Comparison of ENCODE assay signal across 11 cellular contexts in genomic region chr22:37193629-37194191, GRCh38. TPM values are rescaled to one million over a fixed set of nuclear protein-coding genes. Genes with fewer than 3 reads are reported as not detected.
DNase-seq lines count a peak whose midpoint lies in the region; ATAC-seq, FAIRE-seq and TF ChIP-seq lines count a peak whose summit lies in the region.
"Had no signal": no experiment of that assay in that cellular context is flagged by ENCODE, and none has a peak within 500 bp of the region (broad histone marks: within the 10 kb centered on the region; RNA-seq: fewer than 3 reads in every experiment).

No MANE protein-coding gene starts in this region.

- H3K4me3 ChIP-seq in HepG2 (replicated peaks in 1 of 3; ENCODE audit: insufficient read depth in 1 of 3, low read depth in 2 of 3, low read length in 3 of 3): no peak overlapping the region
- H3K4me3 ChIP-seq in upper lobe of right lung: no peak overlapping the region
- H3K4me3 ChIP-seq in SJCRH30: no peak overlapping the region
- H3K4me3 ChIP-seq: BLaER1 had no signal

- WGBS in HepG2 (ENCODE audit: low lambda C conversion rate): 60% methylated on average over 10 of the region's 10 CpGs

- H3K9ac ChIP-seq in HepG2 (ENCODE audit: insufficient read depth, low read depth, low read length): no peak overlapping the region
- H3K9ac ChIP-seq: BLaER1 had no signal

- no peaks in the 10 kb centered on the region for H3K79me2 ChIP-seq in HepG2 (ENCODE audit: insufficient read depth, low read length)

- TF ChIP-seq RAD21 in HepG2 (CRISPR knock-in tag; IDR thresholded peaks at IDR 0.05): no peak

- TF ChIP-seq CTCF in HepG2 (CRISPR knock-in tag; IDR thresholded peaks at IDR 0.05): no peak
- TF ChIP-seq CTCF in upper lobe of right lung (IDR thresholded peaks at IDR 0.05): no peak

- H2AFZ ChIP-seq in HepG2 (ENCODE audit: low read length): no peak overlapping the region

- TF ChIP-seq EP300 in HepG2 (IDR thresholded peaks at IDR 0.05; ENCODE audit: low read depth in 2 of 2, low read length in 2 of 2): no peak
- TF ChIP-seq EP300 in HepG2 (CRISPR knock-in tag; IDR thresholded peaks at IDR 0.05; ENCODE audit: borderline replicate concordance): no peak

- H3K9me3 ChIP-seq in HepG2 (ENCODE audit: low read length) (no peaks in the 10 kb centered on the region), upper lobe of right lung (no peaks in the 10 kb centered on the region), SJCRH30 (replicated peaks) (no peaks in the 10 kb centered on the region)
- H3K9me3 ChIP-seq: neutrophil had no signal

- ATAC-seq in HepG2: no peak
- peak; percentile 46 for ATAC-seq in upper lobe of right lung
- ATAC-seq in HG02938 (IDR thresholded peaks at IDR 0.05; ENCODE audit: unreplicated experiment): no peak

- intact Hi-C loops in HepG2 (cut with micrococcal nuclease; ENCODE audit: unreplicated experiment): no loop called here
- intact Hi-C loops in upper lobe of right lung (cut with DNase I): no loop called here

- POLR2A ChIA-PET in HepG2 (lab: Yijun Ruan, JAX): interaction anchor here (1.3 kb wide), 1 partner anchor 15 kb away, joined by 3 read pairs; no protein-coding TSS in a partner anchor

- TF ChIP-seq POLR2A in HepG2 (IDR thresholded peaks at IDR 0.05; ENCODE audit: insufficient read depth in 1 of 2, low read depth in 2 of 2, low read length in 2 of 2): no peak

- in situ Hi-C loops in HepG2 (cut with HindIII; ENCODE audit: extremely low pct_ligation_motif_present, low pct_unique_long_range_greater_than_20kb): no loop called here

- H3K4me2 ChIP-seq in HepG2 (ENCODE audit: low read depth, low read length): no peak overlapping the region
- H3K4me2 ChIP-seq: BLaER1 had no signal

- H3K4me1 ChIP-seq in HepG2 (ENCODE audit: insufficient read depth, low read length) (peaks cover 51% of the 10 kb centered on the region), upper lobe of right lung (peaks cover 38% of the 10 kb centered on the region), SJCRH30 (no peaks in the 10 kb centered on the region)

- no peak for FAIRE-seq in HepG2 (lab: Jason Lieb, UNC)
- FAIRE-seq: bronchial epithelial cell had no signal

- DNase-seq in activated gamma-delta T cell treated with Interleukin-2 at 50 U/mL for 16 hours (peak; percentile 35), activated gamma-delta T cell (lab: John Stamatoyannopoulos, UW) (no peak), HepG2 (ENCODE audit: low spot score) (peak; percentile 43), upper lobe of right lung (no peak), SJCRH30 (no peak), HuH-7 (ENCODE audit: low spot score) (no peak)
- DNase-seq in activated T-cell treated with anti-CD3 and anti-CD28 coated beads, Interleukin-2, amount 50 U/mL, for 1 hour: peak; percentile 23

- CTCF ChIA-PET in HepG2 (lab: Yijun Ruan, JAX; ENCODE audit: low intra/inter-chr PET ratio, low total read pairs): no interaction called here

- H3K27ac ChIP-seq in HepG2 (ENCODE audit: extremely low read length, insufficient read depth, low read length) (no peak overlapping the region), upper lobe of right lung (peak overlapping the region; percentile 56), SJCRH30 (no peak overlapping the region)
- H3K27ac ChIP-seq: BLaER1, neutrophil had no signal

- no peaks in the 10 kb centered on the region for H3K36me3 ChIP-seq in HepG2 (replicated peaks in 1 of 2; ENCODE audit: control insufficient read depth in 1 of 2, insufficient read depth in 2 of 2, low read length in 2 of 2)
- no peaks in the 10 kb centered on the region for H3K36me3 ChIP-seq in upper lobe of right lung
- H3K36me3 ChIP-seq in SJCRH30: no peaks in the 10 kb centered on the region
- H3K36me3 ChIP-seq: BLaER1, neutrophil had no signal

- H3K27me3 ChIP-seq in HepG2 (ENCODE audit: control insufficient read depth in 1 of 2, insufficient read depth in 2 of 2, low read length in 2 of 2) (no peaks in the 10 kb centered on the region), upper lobe of right lung (no peaks in the 10 kb centered on the region), SJCRH30 (no peaks in the 10 kb centered on the region)
- H3K27me3 ChIP-seq: BLaER1, neutrophil had no signal

- H4K20me1 ChIP-seq in HepG2 (ENCODE audit: insufficient read depth, low read length): peaks cover 3% of the 10 kb centered on the region; the same call in 1 of the 2 replicates
- H4K20me1 ChIP-seq: BLaER1 had no signal

- no TSS peak for BruUV-seq in HepG2 (replicated peaks; lab: Mats Ljungman, UMichigan)

RNA-seq across cellular contexts. Expression of gene C1QTNF6, which starts 5.7 kb away (rescaled TPM):
- total RNA-seq in HepG2 (2016; rRNA removed; fragmentation: Illumina TruSeq; extraction: Trizol) (1.5 and 2.7 TPM in 2 replicates), upper lobe of right lung (6.1 TPM)
- 0.40 and 0.97 TPM in 2 replicates for total RNA-seq in HepG2 (2016; cell fraction: cytosol; rRNA removed; fragmentation: Illumina TruSeq; extraction: Trizol; ENCODE audit: low read depth)
- total RNA-seq in HepG2 (2016; cell fraction: insoluble cytoplasmic fraction; rRNA removed; fragmentation: Illumina TruSeq; extraction: Trizol): 1.1 and 2.5 TPM in 2 replicates
- total RNA-seq in HepG2 (2016; cell fraction: membrane; rRNA removed; fragmentation: Illumina TruSeq; extraction: Trizol): 1.7 and 1.8 TPM in 2 replicates
- total RNA-seq in HepG2 (2016; cell fraction: nucleus; rRNA removed; fragmentation: Illumina TruSeq; extraction: Trizol): 4.5 and 5.3 TPM in 2 replicates
- 6.9 and 10.7 TPM in 2 replicates for polyA plus RNA-seq in HepG2 (2011; rRNA removed)
- polyA plus RNA-seq in HepG2 (2011; cell fraction: cytosol; rRNA removed): 3.0 and 4.1 TPM in 2 replicates
- polyA plus RNA-seq in HepG2 (2011; cell fraction: nucleus; rRNA removed): 39.8 and 43.2 TPM in 2 replicates
- polyA plus RNA-seq in HepG2 (2012): 4.1 and 5.1 TPM in 2 replicates
- 0.60 and 1.2 TPM in 2 replicates for polyA plus RNA-seq in HepG2 (2016; cell fraction: cytosol; fragmentation: Illumina TruSeq; extraction: Trizol; ENCODE audit: low read depth)
- 1.7 and 1.9 TPM in 2 replicates for polyA plus RNA-seq in HepG2 (2016; cell fraction: insoluble cytoplasmic fraction; fragmentation: Illumina TruSeq; extraction: Trizol; ENCODE audit: low read depth)
- polyA plus RNA-seq in HepG2 (2016; cell fraction: membrane; fragmentation: Illumina TruSeq; extraction: Trizol; ENCODE audit: low read depth): 1.6 and 1.8 TPM in 2 replicates
- polyA plus RNA-seq in HepG2 (2016; cell fraction: nucleus; fragmentation: Illumina TruSeq; extraction: Trizol; ENCODE audit: insufficient read depth, low read depth): 8.4 and 10.3 TPM in 2 replicates
- 8.3 and 36.4 TPM in 2 replicates for polyA minus RNA-seq in HepG2 (2011; rRNA and poly(A)+ RNA removed; ENCODE audit: low replicate concordance)
- polyA minus RNA-seq in HepG2 (2011; cell fraction: cytosol; rRNA and poly(A)+ RNA removed): 2.5 and 4.0 TPM in 2 replicates
- 18.0 and 21.3 TPM in 2 replicates for polyA minus RNA-seq in HepG2 (2011; cell fraction: nucleus; rRNA and poly(A)+ RNA removed)
- 0.08 TPM in 1 of 2 replicates, not detected in the other for total RNA-seq in SJCRH30 (2014; rRNA removed; shearing (Covaris generic))

RNA-seq across cellular contexts. Expression of gene SSTR3, which starts 18.6 kb away (rescaled TPM):
- total RNA-seq in HepG2 (2016; rRNA removed; fragmentation: Illumina TruSeq; extraction: Trizol) (0.39 and 0.64 TPM in 2 replicates), upper lobe of right lung (not detected)
- total RNA-seq in HepG2 (2016; cell fraction: cytosol; rRNA removed; fragmentation: Illumina TruSeq; extraction: Trizol; ENCODE audit: low read depth): 0.09 and 0.10 TPM in 2 replicates
- 0.39 and 0.49 TPM in 2 replicates for total RNA-seq in HepG2 (2016; cell fraction: insoluble cytoplasmic fraction; rRNA removed; fragmentation: Illumina TruSeq; extraction: Trizol)
- total RNA-seq in HepG2 (2016; cell fraction: membrane; rRNA removed; fragmentation: Illumina TruSeq; extraction: Trizol): 0.25 and 0.38 TPM in 2 replicates
- 0.60 and 0.65 TPM in 2 replicates for total RNA-seq in HepG2 (2016; cell fraction: nucleus; rRNA removed; fragmentation: Illumina TruSeq; extraction: Trizol)
- polyA plus RNA-seq in HepG2 (2011; rRNA removed): 0.08 and 0.09 TPM in 2 replicates
- polyA plus RNA-seq in HepG2 (2011; cell fraction: cytosol; rRNA removed): 0.07 and 0.09 TPM in 2 replicates
- polyA plus RNA-seq in HepG2 (2011; cell fraction: nucleus; rRNA removed): 0.21 and 0.35 TPM in 2 replicates
- polyA plus RNA-seq in HepG2 (2012): 0.04 and 0.05 TPM in 2 replicates
- polyA plus RNA-seq in HepG2 (2016; cell fraction: cytosol; fragmentation: Illumina TruSeq; extraction: Trizol; ENCODE audit: low read depth): 0.06 and 0.11 TPM in 2 replicates
- 0.24 and 0.28 TPM in 2 replicates for polyA plus RNA-seq in HepG2 (2016; cell fraction: insoluble cytoplasmic fraction; fragmentation: Illumina TruSeq; extraction: Trizol; ENCODE audit: low read depth)
- 0.11 and 0.14 TPM in 2 replicates for polyA plus RNA-seq in HepG2 (2016; cell fraction: membrane; fragmentation: Illumina TruSeq; extraction: Trizol; ENCODE audit: low read depth)
- 0.53 and 0.95 TPM in 2 replicates for polyA plus RNA-seq in HepG2 (2016; cell fraction: nucleus; fragmentation: Illumina TruSeq; extraction: Trizol; ENCODE audit: insufficient read depth, low read depth)
- 0.07 and 0.30 TPM in 2 replicates for polyA minus RNA-seq in HepG2 (2011; rRNA and poly(A)+ RNA removed; ENCODE audit: low replicate concordance)
- polyA minus RNA-seq in HepG2 (2011; cell fraction: cytosol; rRNA and poly(A)+ RNA removed): not detected in 2 replicates
- polyA minus RNA-seq in HepG2 (2011; cell fraction: nucleus; rRNA and poly(A)+ RNA removed): 0.13 TPM in 1 of 2 replicates, not detected in the other
- total RNA-seq in SJCRH30 (2014; rRNA removed; shearing (Covaris generic)): not detected in 2 replicates
- total RNA-seq: bronchial epithelial cell had no signal

RNA-seq across cellular contexts. Expression of gene IL2RB, which starts 44.0 kb away (rescaled TPM):
- total RNA-seq in HepG2 (2016; rRNA removed; fragmentation: Illumina TruSeq; extraction: Trizol) (not detected in 2 replicates), upper lobe of right lung (10.6 TPM)
- not detected in 2 replicates for total RNA-seq in HepG2 (2016; cell fraction: cytosol; rRNA removed; fragmentation: Illumina TruSeq; extraction: Trizol; ENCODE audit: low read depth)
- total RNA-seq in HepG2 (2016; cell fraction: insoluble cytoplasmic fraction; rRNA removed; fragmentation: Illumina TruSeq; extraction: Trizol): not detected in 2 replicates
- not detected in 2 replicates for total RNA-seq in HepG2 (2016; cell fraction: membrane; rRNA removed; fragmentation: Illumina TruSeq; extraction: Trizol)
- not detected in 2 replicates for total RNA-seq in HepG2 (2016; cell fraction: nucleus; rRNA removed; fragmentation: Illumina TruSeq; extraction: Trizol)
- polyA plus RNA-seq in HepG2 (2011; rRNA removed): 0.05 TPM in 1 of 2 replicates, not detected in the other
- polyA plus RNA-seq in HepG2 (2011; cell fraction: cytosol; rRNA removed): 0.10 TPM in 1 of 2 replicates, not detected in the other
- polyA plus RNA-seq in HepG2 (2011; cell fraction: nucleus; rRNA removed): 0.09 TPM in 1 of 2 replicates, not detected in the other
- polyA plus RNA-seq in HepG2 (2012): 0.03 TPM in 1 of 2 replicates, not detected in the other
- not detected in 2 replicates for polyA plus RNA-seq in HepG2 (2016; cell fraction: cytosol; fragmentation: Illumina TruSeq; extraction: Trizol; ENCODE audit: low read depth)
- polyA plus RNA-seq in HepG2 (2016; cell fraction: insoluble cytoplasmic fraction; fragmentation: Illumina TruSeq; extraction: Trizol; ENCODE audit: low read depth): not detected in 2 replicates
- not detected in 2 replicates for polyA plus RNA-seq in HepG2 (2016; cell fraction: membrane; fragmentation: Illumina TruSeq; extraction: Trizol; ENCODE audit: low read depth)
- not detected in 2 replicates for polyA plus RNA-seq in HepG2 (2016; cell fraction: nucleus; fragmentation: Illumina TruSeq; extraction: Trizol; ENCODE audit: insufficient read depth, low read depth)
- polyA minus RNA-seq in HepG2 (2011; rRNA and poly(A)+ RNA removed; ENCODE audit: low replicate concordance): 0.06 TPM in 1 of 2 replicates, not detected in the other
- polyA minus RNA-seq in HepG2 (2011; cell fraction: cytosol; rRNA and poly(A)+ RNA removed): not detected in 2 replicates
- not detected in 2 replicates for polyA minus RNA-seq in HepG2 (2011; cell fraction: nucleus; rRNA and poly(A)+ RNA removed)
- 0.13 and 0.26 TPM in 2 replicates for total RNA-seq in SJCRH30 (2014; rRNA removed; shearing (Covaris generic))
- total RNA-seq: bronchial epithelial cell had no signal

RNA-seq across cellular contexts. Expression of gene RAC2, which starts 50.4 kb away (rescaled TPM):
- total RNA-seq in HepG2 (2016; rRNA removed; fragmentation: Illumina TruSeq; extraction: Trizol) (not detected in 2 replicates), upper lobe of right lung (107 TPM)
- 0.18 TPM in 1 of 2 replicates, not detected in the other for total RNA-seq in HepG2 (2016; cell fraction: cytosol; rRNA removed; fragmentation: Illumina TruSeq; extraction: Trizol; ENCODE audit: low read depth)
- not detected in 2 replicates for total RNA-seq in HepG2 (2016; cell fraction: insoluble cytoplasmic fraction; rRNA removed; fragmentation: Illumina TruSeq; extraction: Trizol)
- total RNA-seq in HepG2 (2016; cell fraction: membrane; rRNA removed; fragmentation: Illumina TruSeq; extraction: Trizol): 0.28 TPM in 1 of 2 replicates, not detected in the other
- total RNA-seq in HepG2 (2016; cell fraction: nucleus; rRNA removed; fragmentation: Illumina TruSeq; extraction: Trizol): not detected in 2 replicates
- 0.73 and 0.86 TPM in 2 replicates for polyA plus RNA-seq in HepG2 (2011; rRNA removed)
- polyA plus RNA-seq in HepG2 (2011; cell fraction: cytosol; rRNA removed): 0.35 and 0.56 TPM in 2 replicates
- 0.61 and 0.68 TPM in 2 replicates for polyA plus RNA-seq in HepG2 (2011; cell fraction: nucleus; rRNA removed)
- polyA plus RNA-seq in HepG2 (2012): 0.39 TPM in 1 of 2 replicates, not detected in the other
- 0.14 and 0.26 TPM in 2 replicates for polyA plus RNA-seq in HepG2 (2016; cell fraction: cytosol; fragmentation: Illumina TruSeq; extraction: Trizol; ENCODE audit: low read depth)
- 0.21 TPM in 1 of 2 replicates, not detected in the other for polyA plus RNA-seq in HepG2 (2016; cell fraction: insoluble cytoplasmic fraction; fragmentation: Illumina TruSeq; extraction: Trizol; ENCODE audit: low read depth)
- polyA plus RNA-seq in HepG2 (2016; cell fraction: membrane; fragmentation: Illumina TruSeq; extraction: Trizol; ENCODE audit: low read depth): 0.16 and 0.20 TPM in 2 replicates
- 0.45 TPM in 1 of 2 replicates, not detected in the other for polyA plus RNA-seq in HepG2 (2016; cell fraction: nucleus; fragmentation: Illumina TruSeq; extraction: Trizol; ENCODE audit: insufficient read depth, low read depth)
- 0.64 and 2.0 TPM in 2 replicates for polyA minus RNA-seq in HepG2 (2011; rRNA and poly(A)+ RNA removed; ENCODE audit: low replicate concordance)
- polyA minus RNA-seq in HepG2 (2011; cell fraction: cytosol; rRNA and poly(A)+ RNA removed): not detected in 2 replicates
- 0.37 TPM in 1 of 2 replicates, not detected in the other for polyA minus RNA-seq in HepG2 (2011; cell fraction: nucleus; rRNA and poly(A)+ RNA removed)
- total RNA-seq in SJCRH30 (2014; rRNA removed; shearing (Covaris generic)): not detected in 2 replicates

Comparison
In these comparisons a context has a peak if more than half of its experiments do, and no peak if none do; other contexts are left out.
1. DNase-seq: peak in activated gamma-delta T cell treated with Interleukin-2 at 50 U/mL for 16 hours (single experiment), activated T-cell treated with anti-CD3 and anti-CD28 coated beads, Interleukin-2, amount 50 U/mL, for 1 hour (single experiment) and HepG2 (single experiment); none in activated gamma-delta T cell (single experiment), upper lobe of right lung (single experiment), SJCRH30 (0 of 2) and HuH-7 (single experiment).